ENCODE assay signal across 2 cellular contexts in the genomic region with DNA sequence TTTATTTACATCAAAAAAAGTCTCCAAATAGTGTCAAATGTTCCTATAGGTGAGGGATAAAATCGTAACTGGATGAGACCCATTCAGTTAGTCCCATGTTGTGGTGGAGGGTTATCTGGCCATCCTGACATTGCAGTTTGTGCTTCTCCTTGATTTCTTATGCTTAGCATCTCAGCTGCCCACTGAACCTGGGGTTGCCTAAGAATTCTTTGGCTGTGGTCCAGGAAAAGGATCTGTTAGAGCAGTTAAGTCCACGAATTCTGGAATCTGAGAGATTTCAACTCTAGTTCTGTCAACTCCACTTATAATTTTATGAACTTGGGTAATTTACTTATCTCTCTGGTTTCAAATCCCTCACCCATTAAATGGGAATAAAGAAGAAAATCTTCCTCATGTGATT.
TF ChIP-seq lines count a peak whose summit lies in the region.

No MANE protein-coding gene starts in this region.

TF ChIP-seq in SK-N-SH treated with all-trans-retinoic acid at 6 μM for 48 hours, 23 proteins besides CTCF, POLR2A, EP300 and RAD21:
- TF ChIP-seq, protein P1, sequence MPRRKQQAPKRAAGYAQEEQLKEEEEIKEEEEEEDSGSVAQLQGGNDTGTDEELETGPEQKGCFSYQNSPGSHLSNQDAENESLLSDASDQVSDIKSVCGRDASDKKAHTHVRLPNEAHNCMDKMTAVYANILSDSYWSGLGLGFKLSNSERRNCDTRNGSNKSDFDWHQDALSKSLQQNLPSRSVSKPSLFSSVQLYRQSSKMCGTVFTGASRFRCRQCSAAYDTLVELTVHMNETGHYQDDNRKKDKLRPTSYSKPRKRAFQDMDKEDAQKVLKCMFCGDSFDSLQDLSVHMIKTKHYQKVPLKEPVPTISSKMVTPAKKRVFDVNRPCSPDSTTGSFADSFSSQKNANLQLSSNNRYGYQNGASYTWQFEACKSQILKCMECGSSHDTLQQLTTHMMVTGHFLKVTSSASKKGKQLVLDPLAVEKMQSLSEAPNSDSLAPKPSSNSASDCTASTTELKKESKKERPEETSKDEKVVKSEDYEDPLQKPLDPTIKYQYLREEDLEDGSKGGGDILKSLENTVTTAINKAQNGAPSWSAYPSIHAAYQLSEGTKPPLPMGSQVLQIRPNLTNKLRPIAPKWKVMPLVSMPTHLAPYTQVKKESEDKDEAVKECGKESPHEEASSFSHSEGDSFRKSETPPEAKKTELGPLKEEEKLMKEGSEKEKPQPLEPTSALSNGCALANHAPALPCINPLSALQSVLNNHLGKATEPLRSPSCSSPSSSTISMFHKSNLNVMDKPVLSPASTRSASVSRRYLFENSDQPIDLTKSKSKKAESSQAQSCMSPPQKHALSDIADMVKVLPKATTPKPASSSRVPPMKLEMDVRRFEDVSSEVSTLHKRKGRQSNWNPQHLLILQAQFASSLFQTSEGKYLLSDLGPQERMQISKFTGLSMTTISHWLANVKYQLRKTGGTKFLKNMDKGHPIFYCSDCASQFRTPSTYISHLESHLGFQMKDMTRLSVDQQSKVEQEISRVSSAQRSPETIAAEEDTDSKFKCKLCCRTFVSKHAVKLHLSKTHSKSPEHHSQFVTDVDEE (CRISPR knock-in tag; IDR thresholded peaks at IDR 0.05), result no peak
- TF ChIP-seq ISL1 (CRISPR knock-in tag; IDR thresholded peaks at IDR 0.05), result peak; percentile 75; the same call in 1 of the 2 replicates

TF ChIP-seq in SK-N-SH, 30 proteins besides CTCF, POLR2A, EP300 and RAD21 (continued from another document):
- TF ChIP-seq FOXM1 (IDR thresholded peaks at IDR 0.05; ENCODE audit: low read depth), result no peak
- TF ChIP-seq, protein P2, sequence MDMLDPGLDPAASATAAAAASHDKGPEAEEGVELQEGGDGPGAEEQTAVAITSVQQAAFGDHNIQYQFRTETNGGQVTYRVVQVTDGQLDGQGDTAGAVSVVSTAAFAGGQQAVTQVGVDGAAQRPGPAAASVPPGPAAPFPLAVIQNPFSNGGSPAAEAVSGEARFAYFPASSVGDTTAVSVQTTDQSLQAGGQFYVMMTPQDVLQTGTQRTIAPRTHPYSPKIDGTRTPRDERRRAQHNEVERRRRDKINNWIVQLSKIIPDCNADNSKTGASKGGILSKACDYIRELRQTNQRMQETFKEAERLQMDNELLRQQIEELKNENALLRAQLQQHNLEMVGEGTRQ (IDR thresholded peaks at IDR 0.05; ENCODE audit: borderline replicate concordance, low read depth, low read length), result no peak
TF ChIP-seq in SK-N-SH: peak in this region for 0.
